Comparison of ENCODE assay signal across 8 cellular contexts in genomic region chr7:93228302-93228701, GRCh38. TPM values are rescaled to one million over a fixed set of nuclear protein-coding genes. Genes with fewer than 3 reads are reported as not detected.
DNase-seq lines count a peak whose midpoint lies in the region; ATAC-seq and TF ChIP-seq lines count a peak whose summit lies in the region.

No MANE protein-coding gene starts in this region.

- H3K4me1 ChIP-seq in right atrium auricular region = peaks cover 0 to 14% of the 10 kb centered on the region in 2 donors

- no peak overlapping the region for H3K27ac Mint-ChIP-seq in brain

- no peaks in the 10 kb centered on the region for H3K27me3 ChIP-seq in right atrium auricular region

- H3K9me3 ChIP-seq in right atrium auricular region = no peaks in the 10 kb centered on the region

- no peaks in the 10 kb centered on the region for H3K36me3 ChIP-seq in right atrium auricular region

- TF ChIP-seq CTCF in right atrium auricular region (IDR thresholded peaks at IDR 0.05) (peak; percentile 77 to 82), brain (conservative IDR thresholded peaks at IDR 0.05) (peak; percentile 68 to 84)

- H3K9me3 Mint-ChIP-seq in brain = no peaks in the 10 kb centered on the region

- no peak overlapping the region for H3K27ac ChIP-seq in right atrium auricular region

- DNase-seq in right atrium auricular region (ENCODE audit: low spot score) (no peak), Right ventricle myocardium superior (no peak), HT1080 (ENCODE audit: low read depth) (peak; percentile 47), NCI-H82 treated with DMSO at 0.1 percent for 48 hours (lab: John Stamatoyannopoulos, UW; ENCODE audit: unreplicated experiment) (peak; percentile 47), left kidney (ENCODE audit: low read depth, low spot score) (peak; percentile 69), posterior vena cava (ENCODE audit: low spot score) (no peak)

- no peak overlapping the region for H3K4me3 ChIP-seq in right atrium auricular region

- intact Hi-C loops in Right ventricle myocardium superior (cut with DNase I) (no loop called here), posterior vena cava (cut with DNase I) (no loop called here)

- peaks cover 12% of the 10 kb centered on the region for H3K4me1 Mint-ChIP-seq in brain

- no peak for ATAC-seq in Right ventricle myocardium superior (ENCODE audit: poor library complexity)
- ATAC-seq in GM19467 (IDR thresholded peaks at IDR 0.05; ENCODE audit: unreplicated experiment) = no peak

- H3K27me3 Mint-ChIP-seq in brain = peaks cover 30% of the 10 kb centered on the region

- peak overlapping the region in 1 of 5 experiments; percentile 30 for H3K4me3 Mint-ChIP-seq in brain

- H3K36me3 Mint-ChIP-seq in brain = no peaks in the 10 kb centered on the region

RNA-seq across cellular contexts. Expression of gene HEPACAM2, which starts 2.0 kb away (rescaled TPM):
- under 1 TPM in 1 of 2 donors, not detected in 1; 0.22 TPM for total RNA-seq in right atrium auricular region
- not detected for total RNA-seq in Right ventricle myocardium superior
- not detected in 2 replicates for total RNA-seq in HT1080 (2014; rRNA removed; shearing (Covaris generic))
- polyA plus RNA-seq in HT1080 (2015; cell fraction: cytosol; rRNA removed) = not detected in 2 replicates
- 0.06 TPM in 1 of 2 replicates, not detected in the other for polyA plus RNA-seq in HT1080 (2015; cell fraction: nucleus; rRNA removed)
- 16.5 TPM for polyA plus RNA-seq in brain (ENCODE audit: insufficient read depth, low read depth, low replicate concordance)
- not detected for total RNA-seq in posterior vena cava

RNA-seq across cellular contexts. Expression of gene VPS50, which starts 3.9 kb away (rescaled TPM):
- total RNA-seq in right atrium auricular region (10 to 100 TPM in 1 of 2 donors, 1 to 10 TPM in 1; 8.8 to 22.7 TPM), Right ventricle myocardium superior (17.8 TPM), posterior vena cava (10 to 100 TPM; 25.7 to 25.8 TPM)
- total RNA-seq in HT1080 (2014; rRNA removed; shearing (Covaris generic)) = 9.5 and 12.1 TPM in 2 replicates
- polyA plus RNA-seq in HT1080 (2015; cell fraction: cytosol; rRNA removed) = 6.5 and 9.9 TPM in 2 replicates
- 22.4 and 23.8 TPM in 2 replicates for polyA plus RNA-seq in HT1080 (2015; cell fraction: nucleus; rRNA removed)
- polyA plus RNA-seq in brain (ENCODE audit: insufficient read depth, low read depth, low replicate concordance) = 5.6 TPM

Comparison
In these comparisons a context has a peak if more than half of its experiments do, and no peak if none do; other contexts are left out.
1. DNase-seq: peak in HT1080 (single experiment), NCI-H82 treated with DMSO at 0.1 percent for 48 hours (single experiment) and left kidney (single experiment); none in right atrium auricular region (single experiment), Right ventricle myocardium superior (single experiment) and posterior vena cava (single experiment).